ENCODE assay signal across 1 cellular context in genomic region chr1:43284065-43284464, GRCh38.
TF ChIP-seq lines count a peak whose summit lies in the region.

No MANE protein-coding gene starts in this region.

TF ChIP-seq in WTC11, 78 proteins besides CTCF, POLR2A, EP300 and RAD21 (continued from another document):
- TF ChIP-seq E2F1 (CRISPR knock-in tag; IDR thresholded peaks at IDR 0.05): no peak
- TF ChIP-seq ZNF121 (CRISPR knock-in tag; IDR thresholded peaks at IDR 0.05): no peak
- TF ChIP-seq ZNF138 (CRISPR knock-in tag; conservative IDR thresholded peaks at IDR 0.05): no peak
- no peak for TF ChIP-seq KAT7 (CRISPR knock-in tag; IDR thresholded peaks at IDR 0.05; ENCODE audit: borderline replicate concordance)
- TF ChIP-seq CREB1 (CRISPR knock-in tag; IDR thresholded peaks at IDR 0.05): no peak
- TF ChIP-seq ZNF263 (CRISPR knock-in tag; IDR thresholded peaks at IDR 0.05; ENCODE audit: low read depth): no peak
- TF ChIP-seq OVOL2 (CRISPR knock-in tag; IDR thresholded peaks at IDR 0.05; ENCODE audit: borderline replicate concordance): no peak
- no peak for TF ChIP-seq RORB (CRISPR knock-in tag; IDR thresholded peaks at IDR 0.05)
- no peak for TF ChIP-seq ELF4 (CRISPR knock-in tag; IDR thresholded peaks at IDR 0.05; ENCODE audit: low read depth)
TF ChIP-seq in WTC11: peak in this region for 0.
